Comparison of ENCODE assay signal across 1 cellular context in the genomic region with DNA sequence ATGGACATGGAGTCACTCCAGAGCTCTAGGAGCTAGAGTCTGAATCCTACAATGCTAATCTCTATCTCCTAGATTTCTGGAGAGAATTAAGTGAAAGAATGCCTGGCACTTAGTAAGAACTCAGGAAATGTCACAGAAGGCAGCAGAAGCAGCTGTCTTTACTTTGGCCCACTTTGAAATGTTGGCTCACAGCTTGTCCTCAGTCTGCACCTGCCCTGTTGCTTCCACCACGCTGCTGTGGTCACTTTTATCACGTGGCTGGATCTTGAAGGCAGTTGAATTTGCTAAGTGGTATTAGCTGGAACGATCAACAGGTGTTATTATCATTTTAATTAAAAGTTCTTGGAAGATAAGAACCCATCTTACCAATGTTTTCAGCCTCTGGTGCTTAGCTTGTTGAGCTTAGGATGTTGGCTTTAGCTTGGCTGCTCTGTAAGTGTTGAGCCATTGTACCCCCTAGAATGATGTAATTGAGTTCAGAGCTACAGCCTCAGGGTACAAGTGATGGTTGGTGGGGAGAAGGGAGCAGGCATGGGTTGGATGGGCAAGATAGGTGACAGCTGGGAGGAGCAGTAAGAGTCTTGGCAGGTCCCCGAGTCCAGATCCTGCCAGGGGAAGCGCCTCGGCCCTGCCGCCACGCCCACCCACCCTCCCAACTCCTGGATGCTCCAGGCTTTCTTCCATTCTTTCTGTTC.
TF ChIP-seq lines count a peak whose summit lies in the region.

No MANE protein-coding gene starts in this region.

TF ChIP-seq in K562, 482 proteins besides CTCF, POLR2A, EP300 and RAD21 (continues in another document):
- no peak for TF ChIP-seq CCAR2 (IDR thresholded peaks at IDR 0.05; ENCODE audit: low read depth, low read length)
- no peak for TF ChIP-seq HMGN3 (IDR thresholded peaks at IDR 0.05; ENCODE audit: borderline replicate concordance, extremely low read depth, insufficient read length, low read depth, low read length)
- TF ChIP-seq EZH2 (IDR thresholded peaks at IDR 0.05; ENCODE audit: borderline replicate concordance, low read depth, low read length): no peak
- no peak for TF ChIP-seq HIVEP1 (CRISPR knock-in tag; IDR thresholded peaks at IDR 0.05)
- no peak for TF ChIP-seq JUNB (CRISPR knock-in tag; conservative IDR thresholded peaks at IDR 0.05)
- TF ChIP-seq HNRNPK (IDR thresholded peaks at IDR 0.05; ENCODE audit: low read depth, low read length, poor library complexity, severe bottlenecking): no peak
- TF ChIP-seq PHB2 (IDR thresholded peaks at IDR 0.05; ENCODE audit: low read depth): no peak
- TF ChIP-seq PML (IDR thresholded peaks at IDR 0.05; ENCODE audit: low read length): no peak
- TF ChIP-seq ZFP30 (CRISPR knock-in tag; IDR thresholded peaks at IDR 0.05; ENCODE audit: borderline replicate concordance): no peak
- TF ChIP-seq TAL1 (IDR thresholded peaks at IDR 0.05): no peak
- no peak for TF ChIP-seq POLR3G (IDR thresholded peaks at IDR 0.05; ENCODE audit: extremely low read depth, insufficient read length, insufficient replicate concordance)
- TF ChIP-seq TGIF2 (CRISPR knock-in tag; IDR thresholded peaks at IDR 0.05): no peak
- TF ChIP-seq MEF2D (tag; conservative IDR thresholded peaks at IDR 0.05; ENCODE audit: low read depth): no peak
- TF ChIP-seq MAX (CRISPR knock-in tag; IDR thresholded peaks at IDR 0.05): peak; percentile 51; the same call in 1 of the 2 replicates
- no peak for TF ChIP-seq PPARD (CRISPR knock-in tag; IDR thresholded peaks at IDR 0.05)
- TF ChIP-seq GATAD2A (IDR thresholded peaks at IDR 0.05): no peak
- TF ChIP-seq YY1 (IDR thresholded peaks at IDR 0.05; ENCODE audit: borderline replicate concordance in 1 of 3, control insufficient read depth in 1 of 3, extremely low read depth in 1 of 3, insufficient read depth in 3 of 3, insufficient read length in 1 of 3, insufficient replicate concordance in 2 of 3, low read depth in 1 of 3, low read length in 2 of 3): no peak
- no peak for TF ChIP-seq CREBBP (IDR thresholded peaks at IDR 0.05; ENCODE audit: low read depth, low read length)
- no peak for TF ChIP-seq ZNF212 (CRISPR knock-in tag; IDR thresholded peaks at IDR 0.05)
- no peak for TF ChIP-seq ZBTB7A (IDR thresholded peaks at IDR 0.05; ENCODE audit: borderline replicate concordance, control insufficient read depth, low read depth, low read length)
- TF ChIP-seq LCOR (CRISPR knock-in tag; IDR thresholded peaks at IDR 0.05): no peak
- TF ChIP-seq ZNF668 (CRISPR knock-in tag; IDR thresholded peaks at IDR 0.05): no peak
- TF ChIP-seq SRSF1 (IDR thresholded peaks at IDR 0.05; ENCODE audit: low read depth, low read length): no peak
- TF ChIP-seq FOXP4 (CRISPR knock-in tag; IDR thresholded peaks at IDR 0.05; ENCODE audit: borderline replicate concordance): no peak
- TF ChIP-seq SP2 (IDR thresholded peaks at IDR 0.05; ENCODE audit: extremely low read depth, low read depth, low read length, poor library complexity, severe bottlenecking): no peak
- TF ChIP-seq, protein P1, sequence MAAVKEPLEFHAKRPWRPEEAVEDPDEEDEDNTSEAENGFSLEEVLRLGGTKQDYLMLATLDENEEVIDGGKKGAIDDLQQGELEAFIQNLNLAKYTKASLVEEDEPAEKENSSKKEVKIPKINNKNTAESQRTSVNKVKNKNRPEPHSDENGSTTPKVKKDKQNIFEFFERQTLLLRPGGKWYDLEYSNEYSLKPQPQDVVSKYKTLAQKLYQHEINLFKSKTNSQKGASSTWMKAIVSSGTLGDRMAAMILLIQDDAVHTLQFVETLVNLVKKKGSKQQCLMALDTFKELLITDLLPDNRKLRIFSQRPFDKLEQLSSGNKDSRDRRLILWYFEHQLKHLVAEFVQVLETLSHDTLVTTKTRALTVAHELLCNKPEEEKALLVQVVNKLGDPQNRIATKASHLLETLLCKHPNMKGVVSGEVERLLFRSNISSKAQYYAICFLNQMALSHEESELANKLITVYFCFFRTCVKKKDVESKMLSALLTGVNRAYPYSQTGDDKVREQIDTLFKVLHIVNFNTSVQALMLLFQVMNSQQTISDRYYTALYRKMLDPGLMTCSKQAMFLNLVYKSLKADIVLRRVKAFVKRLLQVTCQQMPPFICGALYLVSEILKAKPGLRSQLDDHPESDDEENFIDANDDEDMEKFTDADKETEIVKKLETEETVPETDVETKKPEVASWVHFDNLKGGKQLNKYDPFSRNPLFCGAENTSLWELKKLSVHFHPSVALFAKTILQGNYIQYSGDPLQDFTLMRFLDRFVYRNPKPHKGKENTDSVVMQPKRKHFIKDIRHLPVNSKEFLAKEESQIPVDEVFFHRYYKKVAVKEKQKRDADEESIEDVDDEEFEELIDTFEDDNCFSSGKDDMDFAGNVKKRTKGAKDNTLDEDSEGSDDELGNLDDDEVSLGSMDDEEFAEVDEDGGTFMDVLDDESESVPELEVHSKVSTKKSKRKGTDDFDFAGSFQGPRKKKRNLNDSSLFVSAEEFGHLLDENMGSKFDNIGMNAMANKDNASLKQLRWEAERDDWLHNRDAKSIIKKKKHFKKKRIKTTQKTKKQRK (IDR thresholded peaks at IDR 0.05; ENCODE audit: borderline replicate concordance, low read depth, low read length): no peak
- no peak for TF ChIP-seq TFAM (CRISPR knock-in tag; conservative IDR thresholded peaks at IDR 0.05)
- no peak for TF ChIP-seq RBM22 (IDR thresholded peaks at IDR 0.05; ENCODE audit: low read depth, low read length, poor library complexity, severe bottlenecking)
- TF ChIP-seq L3MBTL2 (IDR thresholded peaks at IDR 0.05): peak; percentile 88
- no peak for TF ChIP-seq KAT7 (CRISPR knock-in tag; IDR thresholded peaks at IDR 0.05; ENCODE audit: borderline replicate concordance)
- TF ChIP-seq ZNF23 (CRISPR knock-in tag; IDR thresholded peaks at IDR 0.05): no peak
- no peak for TF ChIP-seq U2AF2 (optimal IDR thresholded peaks at IDR 0.05; ENCODE audit: low read depth, low read length)
- no peak for TF ChIP-seq HOXB6 (CRISPR knock-in tag; IDR thresholded peaks at IDR 0.05; ENCODE audit: borderline replicate concordance)
- TF ChIP-seq ZNF277 (CRISPR knock-in tag; IDR thresholded peaks at IDR 0.05; ENCODE audit: borderline replicate concordance): no peak
- no peak for TF ChIP-seq XRCC5 (IDR thresholded peaks at IDR 0.05; ENCODE audit: low read depth, low read length)
- TF ChIP-seq KHSRP (IDR thresholded peaks at IDR 0.05): no peak
- TF ChIP-seq ZKSCAN1 (IDR thresholded peaks at IDR 0.05; ENCODE audit: low read depth, low read length): no peak
- no peak for TF ChIP-seq CREB1 (IDR thresholded peaks at IDR 0.05)
- no peak for TF ChIP-seq CREB1 (CRISPR knock-in tag; IDR thresholded peaks at IDR 0.05)
- no peak for TF ChIP-seq ZMIZ1 (IDR thresholded peaks at IDR 0.05; ENCODE audit: low read depth in 2 of 2, low read length in 2 of 2)
- TF ChIP-seq CHD4 (IDR thresholded peaks at IDR 0.05; ENCODE audit: insufficient read depth, insufficient replicate concordance, low read depth, low read length, poor library complexity, severe bottlenecking): no peak
- TF ChIP-seq BHLHE40 (IDR thresholded peaks at IDR 0.05; ENCODE audit: low read length): 0 out of 2 replicates have a peak, but pooled peaks have one; percentile 32
- no peak for TF ChIP-seq ZNF696 (CRISPR knock-in tag; conservative IDR thresholded peaks at IDR 0.05)
- TF ChIP-seq ESRRA (IDR thresholded peaks at IDR 0.05; ENCODE audit: borderline replicate concordance, low read depth): peak; percentile 22; the same call in 1 of the 2 replicates
- no peak for TF ChIP-seq MAFK (IDR thresholded peaks at IDR 0.05; ENCODE audit: low read length)
